ENCODE assay signal across 1 cellular context in genomic region chr17:59706900-59707181, GRCh38.
TF ChIP-seq lines count a peak whose summit lies in the region.

No MANE protein-coding gene starts in this region.

TF ChIP-seq in IMR-90, 13 proteins besides CTCF, POLR2A, EP300 and RAD21 (continued from another document):
- TF ChIP-seq ELK1 (IDR thresholded peaks at IDR 0.05; ENCODE audit: borderline replicate concordance, low read depth, low read length) (no peak), CHD1 (IDR thresholded peaks at IDR 0.05; ENCODE audit: low read depth, low read length) (no peak), MAFK (IDR thresholded peaks at IDR 0.05; ENCODE audit: low read depth, low read length) (no peak), MAZ (IDR thresholded peaks at IDR 0.05; ENCODE audit: borderline replicate concordance, low read depth, low read length) (no peak)
